9 cellular contexts compared by ENCODE assay signal in the genomic region with DNA sequence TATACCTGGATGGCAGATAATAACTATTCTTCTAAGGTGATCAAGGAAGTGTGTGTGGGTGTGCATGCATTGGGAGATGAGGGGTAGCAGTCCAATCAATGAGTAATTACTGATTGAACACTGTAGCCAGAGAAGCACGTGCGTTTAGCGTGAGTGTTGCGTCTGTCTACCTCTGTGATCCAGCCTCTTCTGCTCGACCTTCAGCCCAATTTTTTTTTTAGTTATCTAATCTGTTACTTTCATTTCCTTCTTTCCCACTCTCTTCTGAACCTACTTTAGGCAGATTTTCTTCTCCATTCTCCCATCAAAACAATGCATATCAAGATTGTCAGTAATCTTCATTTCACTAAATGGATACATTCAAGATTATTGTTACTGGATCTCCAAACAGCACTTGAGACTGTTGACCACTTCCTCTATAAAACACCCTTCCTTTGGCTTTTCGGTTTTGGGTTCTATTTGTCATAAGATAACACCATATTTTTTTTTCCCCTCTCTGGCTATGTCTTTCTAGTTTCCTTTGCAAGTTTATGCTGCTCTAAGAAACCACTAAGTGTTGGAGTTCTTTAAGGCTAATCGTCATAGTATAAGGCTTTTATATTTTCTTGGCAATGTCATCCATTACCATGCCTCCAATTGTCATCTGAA. TPM values are rescaled to one million over a fixed set of nuclear protein-coding genes. Genes with fewer than 3 reads are reported as not detected.
A peak's percentile ranks its signal among the peaks of the same experiment; 100 is the strongest.
DNase-seq lines count a peak whose midpoint lies in the region; ATAC-seq and TF ChIP-seq lines count a peak whose summit lies in the region.
"Had no signal": no experiment of that assay in that cellular context is flagged by ENCODE, and none has a peak within 500 bp of the region (broad histone marks: within the 10 kb centered on the region; RNA-seq: fewer than 3 reads in every experiment).

No MANE protein-coding gene starts in this region.

- H3K27ac ChIP-seq in naive thymus-derived CD4-positive, alpha-beta T cell (ENCODE audit: low read depth, low read length): no peak overlapping the region
- H3K27ac ChIP-seq in body of pancreas: no peak overlapping the region

- H3K9me3 Mint-ChIP-seq in naive thymus-derived CD4-positive, alpha-beta T cell: peaks cover 0 to 5% (median 1%) of the 10 kb centered on the region in 11 donors

- TF ChIP-seq CTCF in body of pancreas (IDR thresholded peaks at IDR 0.05): no peak

- H3K4me3 Mint-ChIP-seq in naive thymus-derived CD4-positive, alpha-beta T cell: no peak overlapping the region
- H3K4me3 Mint-ChIP-seq: activated T-cell treated with anti-CD3 and anti-CD28 coated beads, Interleukin-2, amount 50 U/mL, for 24 hours had no signal

- intact Hi-C loops in naive thymus-derived CD4-positive, alpha-beta T cell (cut with micrococcal nuclease): loop anchor here in 1 of 2 donors (1.0 to 5.0 kb wide), 4 partner anchors 15 to 43 kb away; no protein-coding TSS in a partner anchor
- intact Hi-C loops in body of pancreas (cut with DNase I): no loop called here

- POLR2A ChIA-PET in naive thymus-derived CD4-positive, alpha-beta T cell (lab: Charles Lee): no interaction called here

- TF ChIP-seq POLR2A in body of pancreas (IDR thresholded peaks at IDR 0.05): no peak

- ATAC-seq in GM19025 (IDR thresholded peaks at IDR 0.05; ENCODE audit: low read depth, unreplicated experiment) (peak; percentile 79), HG02623 (IDR thresholded peaks at IDR 0.05; ENCODE audit: unreplicated experiment) (peak; percentile 65), HG03571 (IDR thresholded peaks at IDR 0.05; ENCODE audit: unreplicated experiment) (peak; percentile 90), body of pancreas (no peak)
- ATAC-seq in naive thymus-derived CD4-positive, alpha-beta T cell: peak; percentile 86

- no peak for DNase-seq in naive thymus-derived CD4-positive, alpha-beta T cell
- DNase-seq in NCI-H526 treated with DMSO at 0.1 percent for 48 hours (lab: John Stamatoyannopoulos, UW): no peak
- DNase-seq in activated naive CD4-positive, alpha-beta T cell treated with Interleukin-2 at 50 U/mL for 16 hours: no peak
- DNase-seq in body of pancreas: no peak
- DNase-seq in activated CD8-positive, alpha-beta memory T cell treated with anti-CD3 and anti-CD28 coated beads, Interleukin-2, amount 50 U/mL, for 4 hours: no peak
- DNase-seq: activated T-cell treated with anti-CD3 and anti-CD28 coated beads, Interleukin-2, amount 50 U/mL, for 24 hours had no signal

- H3K36me3 Mint-ChIP-seq in naive thymus-derived CD4-positive, alpha-beta T cell: peaks cover 0 to 22% (median 10%) of the 10 kb centered on the region in 5 donors

- H3K27me3 Mint-ChIP-seq in naive thymus-derived CD4-positive, alpha-beta T cell: peaks cover 0 to 3% (median 0%) of the 10 kb centered on the region in 5 donors
- H3K27me3 Mint-ChIP-seq: activated T-cell treated with anti-CD3 and anti-CD28 coated beads, Interleukin-2, amount 50 U/mL, for 24 hours had no signal

- CTCF ChIA-PET in naive thymus-derived CD4-positive, alpha-beta T cell (lab: Charles Lee): no interaction called here

- WGBS in body of pancreas, 2 donors: 66 to 69% methylated on average over 7 of the region's 7 CpGs

- H3K36me3 ChIP-seq in naive thymus-derived CD4-positive, alpha-beta T cell (ENCODE audit: control insufficient read depth in 2 of 3, insufficient read depth in 3 of 3, low read length in 3 of 3): no peaks in the 10 kb centered on the region
- H3K36me3 ChIP-seq in body of pancreas (replicated peaks in 1 of 2; ENCODE audit: insufficient read depth in 1 of 2, low read depth in 2 of 2): no peaks in the 10 kb centered on the region

- H3K4me1 ChIP-seq in naive thymus-derived CD4-positive, alpha-beta T cell (ENCODE audit: control insufficient read depth in 2 of 2, insufficient read depth in 2 of 2, low read length in 2 of 2): peaks cover 0 to 31% of the 10 kb centered on the region in 2 donors
- H3K4me1 ChIP-seq in body of pancreas: peaks cover 4% of the 10 kb centered on the region

- peaks cover 0 to 18% (median 7%) of the 10 kb centered on the region in 7 donors for H3K4me1 Mint-ChIP-seq in naive thymus-derived CD4-positive, alpha-beta T cell

- no peak overlapping the region for H3K27ac Mint-ChIP-seq in naive thymus-derived CD4-positive, alpha-beta T cell
- H3K27ac Mint-ChIP-seq: activated T-cell treated with anti-CD3 and anti-CD28 coated beads, Interleukin-2, amount 50 U/mL, for 24 hours had no signal

- no peak overlapping the region for H3K4me3 ChIP-seq in naive thymus-derived CD4-positive, alpha-beta T cell (ENCODE audit: low read length)
- no peak overlapping the region for H3K4me3 ChIP-seq in body of pancreas

- H3K27me3 ChIP-seq in naive thymus-derived CD4-positive, alpha-beta T cell (ENCODE audit: control insufficient read depth in 2 of 2, insufficient read depth in 2 of 2, low read length in 2 of 2): no peaks in the 10 kb centered on the region
- H3K27me3 ChIP-seq in body of pancreas: no peaks in the 10 kb centered on the region

- no peaks in the 10 kb centered on the region for H3K9me3 ChIP-seq in naive thymus-derived CD4-positive, alpha-beta T cell (ENCODE audit: control insufficient read depth in 2 of 3, low read length in 3 of 3)
- no peaks in the 10 kb centered on the region for H3K9me3 ChIP-seq in body of pancreas

RNA-seq across cellular contexts. Expression of a gene that starts 41.0 kb away (rescaled TPM):
- total RNA-seq in naive thymus-derived CD4-positive, alpha-beta T cell: 10 to 100 TPM; 13.8 to 44.5 (median 17.8) TPM
- 1 to 10 TPM; 1.9 to 4.8 TPM for polyA plus RNA-seq in naive thymus-derived CD4-positive, alpha-beta T cell
- total RNA-seq in body of pancreas: 10 to 100 TPM; 28.5 to 31.6 TPM
